In the genomic region with DNA sequence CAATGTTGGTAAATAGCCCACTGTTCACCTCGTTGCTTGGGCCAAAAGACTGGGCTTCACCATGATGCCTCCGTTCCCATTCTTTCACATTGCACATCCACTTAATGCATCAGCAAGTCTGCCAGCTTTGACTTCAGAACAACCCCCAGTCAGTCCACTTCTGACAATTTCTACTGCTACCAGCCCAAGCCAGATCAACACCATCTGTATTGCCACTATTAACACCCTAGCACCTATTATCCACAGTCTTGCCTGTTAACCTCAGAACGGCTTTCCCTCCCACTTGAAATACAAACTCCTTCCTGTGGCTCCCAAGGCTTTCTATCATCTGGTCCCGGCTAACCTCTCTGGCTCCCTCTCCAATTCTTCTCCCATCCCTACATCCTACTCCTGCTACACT, we compare ENCODE assay signal across 27 cellular contexts.
"Had no signal": no experiment of that assay in that cellular context is flagged by ENCODE, and none has a peak within 500 bp of the region (broad histone marks: within the 10 kb centered on the region; RNA-seq: fewer than 3 reads in every experiment).

No MANE protein-coding gene starts in this region.

- H3K9me3 ChIP-seq: ascending aorta, MG63, SJSA1 had no signal

- H3K4me3 Mint-ChIP-seq: activated B cell treated with CpG ODN at 0.5 μM for 24 hours; activated CD4-positive, alpha-beta T cell treated with anti-CD3 and anti-CD28 coated beads, Interleukin-2, amount 10 ng/mL, durations not matched to agents 24 days and 14 days; activated CD8-positive, alpha-beta memory T cell treated with anti-CD3 and anti-CD28 coated beads, Interleukin-2, amount 10 ng/mL, durations not matched to agents 7 days and 5 days; activated naive CD8-positive, alpha-beta T cell treated with anti-CD3 and anti-CD28 coated beads, Interleukin-2, amount 50 U/mL, for 24 hours; activated T-cell treated with anti-CD3 and anti-CD28 coated beads, Interleukin-2, amount 50 U/mL, for 24 hours; activated T-helper 1 cell treated with anti-CD3 and anti-CD28 coated beads, Interleukin-12 subunit alpha, Interleukin-12 subunit beta, Interleukin-2, Interleukin-4 antibody, amounts not matched to agents 30 ng/mL and 10 ng/mL and 1 ng/mL, durations not matched to agents 14 hours and 24 hours and 36 hours; brain; central memory CD8-positive, alpha-beta T cell had no signal

- H3K27ac ChIP-seq: ascending aorta, KMS-11, SJSA1 had no signal

- H3K4me1 Mint-ChIP-seq: activated CD4-positive, alpha-beta T cell treated with anti-CD3 and anti-CD28 coated beads, Interleukin-2, amount 10 ng/mL, durations not matched to agents 24 days and 14 days; activated naive CD8-positive, alpha-beta T cell treated with anti-CD3 and anti-CD28 coated beads, Interleukin-2, amount 50 U/mL, for 24 hours; central memory CD8-positive, alpha-beta T cell had no signal

- H3K4me3 ChIP-seq: ascending aorta, MG63, SJSA1 had no signal

- H3K9me3 Mint-ChIP-seq: activated B cell treated with CpG ODN at 0.5 μM for 24 hours; activated CD4-positive, alpha-beta T cell treated with anti-CD3 and anti-CD28 coated beads, Interleukin-2, amount 10 ng/mL, durations not matched to agents 24 days and 14 days; activated naive CD4-positive, alpha-beta T cell treated with anti-CD3 and anti-CD28 coated beads, Interleukin-2, amount 50 U/mL, for 72 hours; activated naive CD8-positive, alpha-beta T cell treated with anti-CD3 and anti-CD28 coated beads, Interleukin-2, amount 50 U/mL, for 24 hours; activated T-cell treated with anti-CD3 and anti-CD28 coated beads, Interleukin-2, amount 50 U/mL, for 24 hours; activated T-helper 1 cell treated with anti-CD3 and anti-CD28 coated beads, Interleukin-12 subunit alpha, Interleukin-12 subunit beta, Interleukin-2, Interleukin-4 antibody, amounts not matched to agents 30 ng/mL and 10 ng/mL and 1 ng/mL, durations not matched to agents 14 hours and 24 hours and 36 hours; brain; central memory CD8-positive, alpha-beta T cell had no signal

- H3K36me3 Mint-ChIP-seq: activated CD8-positive, alpha-beta memory T cell treated with anti-CD3 and anti-CD28 coated beads, Interleukin-2, amount 10 ng/mL, durations not matched to agents 7 days and 5 days; activated naive CD4-positive, alpha-beta T cell treated with anti-CD3 and anti-CD28 coated beads, Interleukin-2, amount 50 U/mL, for 72 hours had no signal

- H3K27ac Mint-ChIP-seq: activated B cell treated with CpG ODN at 0.5 μM for 24 hours; activated CD4-positive, alpha-beta T cell treated with anti-CD3 and anti-CD28 coated beads, Interleukin-2, amount 10 ng/mL, durations not matched to agents 24 days and 14 days; activated CD8-positive, alpha-beta memory T cell treated with anti-CD3 and anti-CD28 coated beads, Interleukin-2, amount 10 ng/mL, durations not matched to agents 7 days and 5 days; activated naive CD4-positive, alpha-beta T cell treated with anti-CD3 and anti-CD28 coated beads, Interleukin-2, amount 50 U/mL, for 72 hours; activated naive CD8-positive, alpha-beta T cell treated with anti-CD3 and anti-CD28 coated beads, Interleukin-2, amount 50 U/mL, for 24 hours; activated T-cell treated with anti-CD3 and anti-CD28 coated beads, Interleukin-2, amount 50 U/mL, for 24 hours; activated T-helper 1 cell treated with anti-CD3 and anti-CD28 coated beads, Interleukin-12 subunit alpha, Interleukin-12 subunit beta, Interleukin-2, Interleukin-4 antibody, amounts not matched to agents 30 ng/mL and 10 ng/mL and 1 ng/mL, durations not matched to agents 14 hours and 24 hours and 36 hours; brain had no signal

- H3K4me2 ChIP-seq: KMS-11 had no signal

- H3K36me3 ChIP-seq: ascending aorta, MG63 had no signal

- H3K27me3 ChIP-seq: ascending aorta, MG63, SJSA1 had no signal

- H3K27me3 Mint-ChIP-seq: activated B cell treated with CpG ODN at 0.5 μM for 24 hours; activated T-cell treated with anti-CD3 and anti-CD28 coated beads, Interleukin-2, amount 50 U/mL, for 24 hours; central memory CD8-positive, alpha-beta T cell had no signal

- FAIRE-seq: RCC 7860 had no signal

- DNase-seq: activated B cell treated with CpG ODN at 0.5 μM for 24 hours; activated CD4-positive, alpha-beta T cell treated with anti-CD3 and anti-CD28 coated beads for 1 hour; activated CD4-positive, alpha-beta T cell treated with anti-CD3 and anti-CD28 coated beads, Interleukin-2, amount 10 ng/mL, durations not matched to agents 24 days and 14 days; activated CD4-positive, alpha-beta T cell treated with anti-CD3 and anti-CD28 coated beads, Interleukin-2, amount 50 U/mL, for 48 hours; activated CD8-positive, alpha-beta memory T cell treated with anti-CD3 and anti-CD28 coated beads, Interleukin-2, amount 10 ng/mL, durations not matched to agents 7 days and 5 days; activated effector memory CD4-positive, alpha-beta T cell treated with Interleukin-2 at 50 U/mL for 16 hours; activated naive CD4-positive, alpha-beta T cell; activated naive CD8-positive, alpha-beta T cell treated with anti-CD3 and anti-CD28 coated beads, Interleukin-2, amount 50 U/mL, for 24 hours; activated T-cell treated with anti-CD3 and anti-CD28 coated beads, Interleukin-2, amount 50 U/mL, for 24 hours; amniotic stem cell; MG63; NCI-H1105 treated with DMSO at 0.1 percent for 48 hours; NCI-H1436 treated with DMSO at 0.1 percent for 48 hours; NCI-H187; NCI-H2081; NCI-H446; NCI-H524; SHP77; SW 1271 had no signal

- H3K9ac ChIP-seq: KMS-11 had no signal
